ENCODE assay signal across 8 cellular contexts in the genomic region with DNA sequence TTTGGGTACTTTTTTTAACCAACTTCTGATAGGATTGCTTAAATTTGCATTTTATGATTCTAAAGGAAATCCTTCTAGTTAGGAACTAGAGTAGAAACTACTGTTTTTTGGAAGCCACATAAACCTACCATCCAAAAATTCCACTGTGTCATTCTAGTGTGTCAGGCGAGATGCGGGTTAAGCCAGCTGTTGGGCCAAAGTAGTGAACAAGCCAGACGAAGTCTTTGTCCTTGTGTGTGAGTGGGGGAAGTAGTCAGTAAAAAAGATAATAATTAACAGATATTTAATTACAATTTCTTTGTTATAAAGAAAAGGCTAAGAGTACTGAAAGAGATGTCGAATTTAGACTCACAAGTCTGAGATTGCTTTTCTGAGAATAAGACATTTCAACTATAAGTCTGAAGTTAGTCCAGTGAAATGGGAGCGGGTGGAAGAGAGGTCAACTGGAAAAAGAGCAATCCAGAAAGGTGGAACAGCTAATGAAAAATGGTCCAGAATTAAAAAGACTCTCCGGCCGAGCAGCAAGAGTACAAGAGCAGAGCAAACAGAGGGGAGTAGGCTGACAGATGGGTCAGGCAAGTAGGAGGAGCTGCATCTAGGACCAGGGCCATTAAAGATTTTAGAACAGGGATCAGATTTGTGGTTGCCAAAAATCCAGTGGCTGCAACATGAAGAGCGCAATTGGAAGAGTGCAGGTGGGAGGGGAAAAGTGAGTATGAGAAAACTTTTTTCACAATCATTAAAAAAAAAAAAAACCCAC. TPM values are rescaled to one million over a fixed set of nuclear protein-coding genes. Genes with fewer than 3 reads are reported as not detected.
DNase-seq lines count a peak whose midpoint lies in the region; ATAC-seq and TF ChIP-seq lines count a peak whose summit lies in the region.

No MANE protein-coding gene starts in this region.

- peaks cover 49% of the 10 kb centered on the region for H4K20me1 ChIP-seq in OCI-LY3 (ENCODE audit: insufficient read depth, low read length)

- TF ChIP-seq CTCF in OCI-LY3 (IDR thresholded peaks at IDR 0.05; ENCODE audit: low read depth, low read length), result no peak

- H3K79me2 ChIP-seq in OCI-LY3 (ENCODE audit: low read length), result peaks cover 81% of the 10 kb centered on the region

- no peak overlapping the region for H2AFZ ChIP-seq in OCI-LY3 (ENCODE audit: low read depth, low read length)

- no peak for ATAC-seq in GM18502 (IDR thresholded peaks at IDR 0.05; ENCODE audit: poor library complexity, unreplicated experiment)

- peak overlapping the region; percentile 96 for H3K9ac ChIP-seq in OCI-LY3 (ENCODE audit: low read length)

- peak overlapping the region; percentile 99 for H3K27ac ChIP-seq in OCI-LY3 (ENCODE audit: low read length)

- H3K4me2 ChIP-seq in OCI-LY3 (ENCODE audit: low read length), result peak overlapping the region; percentile 89

- H3K36me3 ChIP-seq in H7 (replicated peaks; ENCODE audit: control insufficient read depth, insufficient read depth, low read length) (no peaks in the 10 kb centered on the region), OCI-LY3 (replicated peaks; ENCODE audit: low read depth, low read length) (peaks cover 25% of the 10 kb centered on the region)

- H3K27me3 ChIP-seq in H7 (ENCODE audit: control insufficient read depth, insufficient read depth, low read length) (peaks cover 2% of the 10 kb centered on the region), OCI-LY3 (ENCODE audit: low read depth, low read length) (no peaks in the 10 kb centered on the region)

- H3K4me3 ChIP-seq in H7 (ENCODE audit: insufficient read depth, low read depth, low read length), result no peak overlapping the region
- peak overlapping the region; percentile 96 for H3K4me3 ChIP-seq in OCI-LY3 (ENCODE audit: low read length)

- DNase-seq in H7, result peak; percentile 35
- peak; percentile 12 for DNase-seq in fibroblast of peridontal ligament (ENCODE audit: extremely low read depth)
- peak; percentile 19 for DNase-seq in pons (ENCODE audit: low spot score)
- no peak for DNase-seq in T-helper 1 cell
- DNase-seq in DMS114 treated with DMSO at 0.1 percent for 48 hours (lab: John Stamatoyannopoulos, UW; ENCODE audit: unreplicated experiment), result no peak
- no peak for DNase-seq in activated CD4-positive, alpha-beta T cell treated with anti-CD3 and anti-CD28 coated beads for 48 hours

- no peaks in the 10 kb centered on the region for H3K9me3 ChIP-seq in OCI-LY3 (ENCODE audit: insufficient read depth, low read length)

- peaks cover 25% of the 10 kb centered on the region for H3K4me1 ChIP-seq in OCI-LY3 (ENCODE audit: low read length)

RNA-seq across cellular contexts. Expression of a gene that starts 1.5 kb away (rescaled TPM):
- total RNA-seq in H7 (2014; rRNA removed; shearing (Covaris generic)), result 25.4 and 35.4 TPM in 2 replicates

Comparison
In these comparisons a context has a peak if more than half of its experiments do, and no peak if none do; other contexts are left out.
1. DNase-seq: peak in H7 (single experiment), fibroblast of peridontal ligament (single experiment) and pons (single experiment); none in T-helper 1 cell (0 of 5), DMS114 treated with DMSO at 0.1 percent for 48 hours (single experiment) and activated CD4-positive, alpha-beta T cell treated with anti-CD3 and anti-CD28 coated beads for 48 hours (single experiment).